ENCODE assay signal across 28 cellular contexts in genomic region chr6:38499697-38500096, GRCh38.
"Had no signal": no experiment of that assay in that cellular context is flagged by ENCODE, and none has a peak within 500 bp of the region (broad histone marks: within the 10 kb centered on the region; RNA-seq: fewer than 3 reads in every experiment).

No MANE protein-coding gene starts in this region.

- H3K36me3 Mint-ChIP-seq: activated CD4-positive, alpha-beta memory T cell treated with anti-CD3 and anti-CD28 coated beads for 36 hours; activated naive CD8-positive, alpha-beta T cell; WTC11 had no signal

- H3K4me2 ChIP-seq: KMS-11 had no signal

- H3K36me3 ChIP-seq: cardiac muscle cell, colonic mucosa, SJSA1 had no signal

- H3K27ac Mint-ChIP-seq: activated CD4-positive, alpha-beta memory T cell treated with anti-CD3 and anti-CD28 coated beads for 36 hours; activated CD4-positive, alpha-beta T cell treated with anti-CD3 and anti-CD28 coated beads, Interleukin-2, amount 10 ng/mL, durations not matched to agents 7 days and 5 days; activated naive CD4-positive, alpha-beta T cell treated with anti-CD3 and anti-CD28 coated beads for 36 hours; activated naive CD8-positive, alpha-beta T cell; activated T-helper 17 cell treated with anti-CD3 and anti-CD28 coated beads, Interleukin-2, amount 50 U/mL, for 72 hours; WTC11 had no signal

- ATAC-seq: activated T-helper 17 cell treated with anti-CD3 and anti-CD28 coated beads, Interleukin-2, amount 50 U/mL, for 72 hours; body of pancreas; Panc1; SK-N-SH treated with all-trans-retinoic acid at 6 μM for 48 hours; WTC11 had no signal

- H3K4me1 Mint-ChIP-seq: activated CD4-positive, alpha-beta T cell treated with anti-CD3 and anti-CD28 coated beads, Interleukin-2, amount 10 ng/mL, durations not matched to agents 7 days and 5 days; WTC11 had no signal

- DNase-seq: activated CD4-positive, alpha-beta memory T cell treated with anti-CD3 and anti-CD28 coated beads for 36 hours; activated CD4-positive, alpha-beta T cell treated with anti-CD3 and anti-CD28 coated beads, Interleukin-2, amount 10 ng/mL, durations not matched to agents 7 days and 5 days; activated CD4-positive, CD25-positive, alpha-beta regulatory T cell treated with anti-CD3 and anti-CD28 coated beads, Interleukin-2, amount 50 U/mL, for 72 hours; activated CD8-positive, alpha-beta memory T cell treated with anti-CD3 and anti-CD28 coated beads for 24 hours; activated gamma-delta T cell; activated naive CD4-positive, alpha-beta T cell treated with anti-CD3 and anti-CD28 coated beads for 36 hours; activated T-cell treated with anti-CD3 and anti-CD28 coated beads for 4 hours; activated T-cell treated with anti-CD3 and anti-CD28 coated beads, Interleukin-2, amount 50 U/mL, for 48 hours; body of pancreas; cerebellar nuclear complex; colonic mucosa; NCI-H1092; NCI-H2029; NCI-H2107; NCI-H510A treated with DMSO at 0.1 percent for 48 hours; NK-92 treated with Interleukin-12 subunit alpha and Interleukin-12 subunit beta, amount 100 ng/mL, for 24 hours; OCI-M1; RPMI8226; SHP77; SW 1271 had no signal

- H3K9me3 ChIP-seq: body of pancreas, colonic mucosa, SJSA1 had no signal

- H3K9me3 Mint-ChIP-seq: activated CD4-positive, alpha-beta memory T cell treated with anti-CD3 and anti-CD28 coated beads for 36 hours; activated CD4-positive, alpha-beta T cell treated with anti-CD3 and anti-CD28 coated beads, Interleukin-2, amount 10 ng/mL, durations not matched to agents 7 days and 5 days; activated naive CD4-positive, alpha-beta T cell treated with anti-CD3 and anti-CD28 coated beads for 36 hours; activated T-helper 17 cell treated with anti-CD3 and anti-CD28 coated beads, Interleukin-2, amount 50 U/mL, for 72 hours; WTC11 had no signal

- H3K4me3 ChIP-seq: body of pancreas, cardiac muscle cell, colonic mucosa, SJSA1 had no signal

- H3K4me1 ChIP-seq: body of pancreas, colonic mucosa, SJSA1 had no signal

- H3K4me3 Mint-ChIP-seq: activated CD4-positive, alpha-beta memory T cell treated with anti-CD3 and anti-CD28 coated beads for 36 hours; activated CD4-positive, alpha-beta T cell treated with anti-CD3 and anti-CD28 coated beads, Interleukin-2, amount 10 ng/mL, durations not matched to agents 7 days and 5 days; activated naive CD4-positive, alpha-beta T cell treated with anti-CD3 and anti-CD28 coated beads for 36 hours; activated naive CD8-positive, alpha-beta T cell; activated T-helper 17 cell treated with anti-CD3 and anti-CD28 coated beads, Interleukin-2, amount 50 U/mL, for 72 hours; WTC11 had no signal

- H3K9ac ChIP-seq: KMS-11 had no signal

- H3K27me3 Mint-ChIP-seq: activated CD4-positive, alpha-beta memory T cell treated with anti-CD3 and anti-CD28 coated beads for 36 hours; activated CD4-positive, alpha-beta T cell treated with anti-CD3 and anti-CD28 coated beads, Interleukin-2, amount 10 ng/mL, durations not matched to agents 7 days and 5 days; activated naive CD8-positive, alpha-beta T cell; activated T-helper 17 cell treated with anti-CD3 and anti-CD28 coated beads, Interleukin-2, amount 50 U/mL, for 72 hours had no signal

- H3K27ac ChIP-seq: body of pancreas, cardiac muscle cell, colonic mucosa, KMS-11, SJSA1 had no signal

- H3K27me3 ChIP-seq: body of pancreas, cardiac muscle cell, colonic mucosa, SJSA1 had no signal
